Comparison of ENCODE assay signal across 17 cellular contexts in the genomic region with DNA sequence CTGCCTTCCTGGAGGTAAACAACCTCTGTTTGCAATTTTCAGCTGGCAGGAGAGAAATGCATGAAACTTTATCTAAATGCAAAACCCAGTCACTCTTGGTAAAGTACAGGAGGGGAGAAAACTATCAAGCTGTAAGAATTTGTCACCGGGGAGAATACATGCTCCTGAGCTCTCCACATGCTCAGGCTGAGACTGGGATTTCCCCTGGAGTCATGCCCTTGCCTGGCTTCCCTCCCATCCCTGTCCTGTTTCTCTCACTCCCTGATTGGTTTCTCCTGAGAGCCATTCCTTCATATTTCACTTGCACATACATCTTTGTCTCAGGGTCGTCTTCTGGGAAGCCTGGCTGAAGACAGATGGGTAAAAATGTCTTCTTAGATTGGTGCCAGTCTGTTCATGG. TPM values are rescaled to one million over a fixed set of nuclear protein-coding genes. Genes with fewer than 3 reads are reported as not detected.
DNase-seq lines count a peak whose midpoint lies in the region; ATAC-seq and TF ChIP-seq lines count a peak whose summit lies in the region.
"Had no signal": no experiment of that assay in that cellular context is flagged by ENCODE, and none has a peak within 500 bp of the region (broad histone marks: within the 10 kb centered on the region; RNA-seq: fewer than 3 reads in every experiment).

No MANE protein-coding gene starts in this region.

- peaks cover 15% of the 10 kb centered on the region for H3K4me1 Mint-ChIP-seq in GM23338
- H3K4me1 Mint-ChIP-seq: activated CD8-positive, alpha-beta memory T cell treated with anti-CD3 and anti-CD28 coated beads, Interleukin-2, amount 10 ng/mL, durations not matched to agents 7 days and 5 days had no signal

- H3K79me2 ChIP-seq in GM23338 (replicated peaks; ENCODE audit: insufficient read depth) = no peaks in the 10 kb centered on the region
- no peaks in the 10 kb centered on the region for H3K79me2 ChIP-seq in PC-9 (ENCODE audit: low read depth)

- POLR2A ChIA-PET in AG04449 (lab: Yijun Ruan, JAX) = no interaction called here
- POLR2A ChIA-PET in PC-9 (lab: Charles Lee; ENCODE audit: unreplicated experiment) = no interaction called here
- POLR2A ChIA-PET in GM10248 (lab: Yijun Ruan, JAX) = no interaction called here

- peaks cover 24% of the 10 kb centered on the region for H3K9me2 ChIP-seq in GM23338 (ENCODE audit: insufficient read depth)
- H3K9me2 ChIP-seq in PC-9 (ENCODE audit: insufficient read depth) = no peaks in the 10 kb centered on the region

- no peaks in the 10 kb centered on the region for H3K9me3 Mint-ChIP-seq in GM23338
- H3K9me3 Mint-ChIP-seq: stimulated activated naive CD8-positive, alpha-beta T cell treated with anti-CD3 and anti-CD28 coated beads, Interleukin-15, Interleukin-2, amounts not matched to agents 100 ng/mL and 50 ng/mL, for 24 hours had no signal

- 30 to 54% (median 43%) methylated on average over 2 of the region's 2 CpGs for WGBS in stomach, 5 donors

- DNase-seq in AG04449 (ENCODE audit: low read depth, low spot score) = peak; percentile 36
- DNase-seq in GM23338 (ENCODE audit: low spot score) = no peak
- DNase-seq in cerebellum (ENCODE audit: low spot score) = peak; percentile 19
- peak; percentile 65 for DNase-seq in kidney tubule cell (ENCODE audit: low spot score)
- DNase-seq in NCI-H1930 (lab: John Stamatoyannopoulos, UW) = no peak
- no peak for DNase-seq in PC-9
- no peak for DNase-seq in stomach
- no peak for DNase-seq in GM10248 (ENCODE audit: extremely low spot score)
- DNase-seq: activated CD8-positive, alpha-beta memory T cell treated with anti-CD3 and anti-CD28 coated beads, Interleukin-2, amount 10 ng/mL, durations not matched to agents 7 days and 5 days; Calu3; NCI-H1092 treated with DMSO at 0.1 percent for 48 hours; NCI-H2171; NK-92 treated with Interleukin-12 subunit alpha and Interleukin-12 subunit beta, amount 100 ng/mL, for 24 hours; SHP77 treated with DMSO at 0.1 percent for 48 hours; stimulated activated CD4-positive, alpha-beta T cell treated with anti-CD3 and anti-CD28 coated beads, Interleukin-15, amount 100 ng/mL, for 24 hours had no signal

- H3F3A ChIP-seq in GM23338 (replicated peaks; ENCODE audit: low read depth) = no peaks in the 10 kb centered on the region
- H3F3A ChIP-seq in PC-9 (ENCODE audit: insufficient read depth, low read depth) = peaks cover 11% of the 10 kb centered on the region; the same call in 1 of the 2 replicates

- no peak overlapping the region for H3K27ac Mint-ChIP-seq in GM23338
- H3K27ac Mint-ChIP-seq: activated CD8-positive, alpha-beta memory T cell treated with anti-CD3 and anti-CD28 coated beads, Interleukin-2, amount 10 ng/mL, durations not matched to agents 7 days and 5 days; stimulated activated naive CD8-positive, alpha-beta T cell treated with anti-CD3 and anti-CD28 coated beads, Interleukin-15, Interleukin-2, amounts not matched to agents 100 ng/mL and 50 ng/mL, for 24 hours had no signal

- TF ChIP-seq CTCF in AG04449 (IDR thresholded peaks at IDR 0.05; ENCODE audit: insufficient read depth, low read length, missing control alignments) (no peak), GM23338 (conservative IDR thresholded peaks at IDR 0.05; ENCODE audit: low read depth in 2 of 2) (no peak), PC-9 (conservative IDR thresholded peaks at IDR 0.05) (no peak), stomach (IDR thresholded peaks at IDR 0.05) (no peak), GM10248 (IDR thresholded peaks at IDR 0.05; ENCODE audit: control extremely low read depth, extremely low read depth, low read depth, missing control alignments) (no peak)

- no TSS peak for BruUV-seq in PC-9 (replicated peaks; lab: Mats Ljungman, UMichigan)

- intact Hi-C loops in PC-9 (cut with micrococcal nuclease; ENCODE audit: unreplicated experiment) = no loop called here
- intact Hi-C loops in stomach (cut with DNase I; ENCODE audit: low total_unique reads) = no loop called here

- ATAC-seq in GM23338 = no peak
- ATAC-seq: activated CD4-positive, CD25-positive, alpha-beta regulatory T cell treated with anti-CD3 and anti-CD28 coated beads, Interleukin-2, amount 50 U/mL, for 24 hours; activated CD8-positive, alpha-beta memory T cell treated with anti-CD3 and anti-CD28 coated beads, Interleukin-2, amount 10 ng/mL, durations not matched to agents 7 days and 5 days had no signal

- no peak for TF ChIP-seq EP300 in stomach (IDR thresholded peaks at IDR 0.05)

- H3K36me3 ChIP-seq in GM23338 (ENCODE audit: insufficient read depth) = no peaks in the 10 kb centered on the region; the same call in 1 of the 2 replicates
- no peaks in the 10 kb centered on the region for H3K36me3 ChIP-seq in PC-9 (ENCODE audit: low read depth)
- H3K36me3 ChIP-seq in stomach = no peaks in the 10 kb centered on the region

- H3K4me3 Mint-ChIP-seq in GM23338 = no peak overlapping the region
- H3K4me3 Mint-ChIP-seq: activated CD8-positive, alpha-beta memory T cell treated with anti-CD3 and anti-CD28 coated beads, Interleukin-2, amount 10 ng/mL, durations not matched to agents 7 days and 5 days; stimulated activated naive CD8-positive, alpha-beta T cell treated with anti-CD3 and anti-CD28 coated beads, Interleukin-15, Interleukin-2, amounts not matched to agents 100 ng/mL and 50 ng/mL, for 24 hours had no signal

- TF ChIP-seq POLR2A in stomach (IDR thresholded peaks at IDR 0.05) = no peak

- peaks cover 5% of the 10 kb centered on the region for H3K27me3 Mint-ChIP-seq in GM23338 (ENCODE audit: insufficient read depth, low read depth, poor library complexity)

- H3K4me2 ChIP-seq in GM23338 (no peak overlapping the region), PC-9 (no peak overlapping the region)

- H3K4me1 ChIP-seq in GM23338 (ENCODE audit: insufficient read depth) (peaks cover 11% of the 10 kb centered on the region), PC-9 (replicated peaks; ENCODE audit: insufficient read depth) (peaks cover 23% of the 10 kb centered on the region), stomach (peaks cover 0 to 12% (median 0%) of the 10 kb centered on the region in 4 donors)

- CTCF ChIA-PET in AG04449 (lab: Yijun Ruan, JAX) = interaction anchor here (1.1 kb wide), 1 partner anchor 450 kb away, joined by 3 read pairs; no protein-coding TSS in a partner anchor
- CTCF ChIA-PET in PC-9 (lab: Charles Lee) = no interaction called here
- CTCF ChIA-PET in GM10248 (lab: Yijun Ruan, JAX) = interaction anchor here (1.9 kb wide), 1 partner anchor 11 kb away, joined by 7 read pairs; no protein-coding TSS in a partner anchor

- H3K27ac ChIP-seq in GM23338 (ENCODE audit: low read depth) = no peak overlapping the region
- no peak overlapping the region for H3K27ac ChIP-seq in PC-9
- no peak overlapping the region for H3K27ac ChIP-seq in stomach

- H3K9me3 ChIP-seq in PC-9 (ENCODE audit: insufficient read depth, low read depth) (no peaks in the 10 kb centered on the region), stomach (no peaks in the 10 kb centered on the region)

- H4K20me1 ChIP-seq in GM23338 (replicated peaks; ENCODE audit: insufficient read depth) (no peaks in the 10 kb centered on the region), PC-9 (ENCODE audit: insufficient read depth) (no peaks in the 10 kb centered on the region)

- H3K36me3 Mint-ChIP-seq in GM23338 (ENCODE audit: low read depth) = no peaks in the 10 kb centered on the region; the same call in 1 of the 3 replicates
- H3K36me3 Mint-ChIP-seq: activated CD8-positive, alpha-beta memory T cell treated with anti-CD3 and anti-CD28 coated beads, Interleukin-2, amount 10 ng/mL, durations not matched to agents 7 days and 5 days had no signal

- H3K4me3 ChIP-seq in AG04449 (ENCODE audit: low read depth, low read length) (no peak overlapping the region), GM23338 (no peak overlapping the region), PC-9 (no peak overlapping the region), stomach (no peak overlapping the region)

- H3K27me3 ChIP-seq in GM23338 (ENCODE audit: insufficient read depth) (no peaks in the 10 kb centered on the region), PC-9 (ENCODE audit: insufficient read depth, low read depth) (no peaks in the 10 kb centered on the region), stomach (no peaks in the 10 kb centered on the region)

- peak overlapping the region; percentile 76; the same call in 1 of the 2 replicates for H2AFZ ChIP-seq in GM23338
- no peak overlapping the region for H2AFZ ChIP-seq in PC-9

TF ChIP-seq in GM23338, 12 proteins besides CTCF, POLR2A, EP300 and RAD21 (continues in another document):
- TF ChIP-seq EZH2phosphoT487 (IDR thresholded peaks at IDR 0.05; ENCODE audit: unreplicated experiment) (no peak), JUNB (IDR thresholded peaks at IDR 0.05; ENCODE audit: unreplicated experiment) (no peak), ZNF114 (CRISPR knock-in tag; IDR thresholded peaks at IDR 0.05) (no peak), NANOG (IDR thresholded peaks at IDR 0.05; ENCODE audit: borderline replicate concordance) (no peak)
- TF ChIP-seq, protein P1, sequence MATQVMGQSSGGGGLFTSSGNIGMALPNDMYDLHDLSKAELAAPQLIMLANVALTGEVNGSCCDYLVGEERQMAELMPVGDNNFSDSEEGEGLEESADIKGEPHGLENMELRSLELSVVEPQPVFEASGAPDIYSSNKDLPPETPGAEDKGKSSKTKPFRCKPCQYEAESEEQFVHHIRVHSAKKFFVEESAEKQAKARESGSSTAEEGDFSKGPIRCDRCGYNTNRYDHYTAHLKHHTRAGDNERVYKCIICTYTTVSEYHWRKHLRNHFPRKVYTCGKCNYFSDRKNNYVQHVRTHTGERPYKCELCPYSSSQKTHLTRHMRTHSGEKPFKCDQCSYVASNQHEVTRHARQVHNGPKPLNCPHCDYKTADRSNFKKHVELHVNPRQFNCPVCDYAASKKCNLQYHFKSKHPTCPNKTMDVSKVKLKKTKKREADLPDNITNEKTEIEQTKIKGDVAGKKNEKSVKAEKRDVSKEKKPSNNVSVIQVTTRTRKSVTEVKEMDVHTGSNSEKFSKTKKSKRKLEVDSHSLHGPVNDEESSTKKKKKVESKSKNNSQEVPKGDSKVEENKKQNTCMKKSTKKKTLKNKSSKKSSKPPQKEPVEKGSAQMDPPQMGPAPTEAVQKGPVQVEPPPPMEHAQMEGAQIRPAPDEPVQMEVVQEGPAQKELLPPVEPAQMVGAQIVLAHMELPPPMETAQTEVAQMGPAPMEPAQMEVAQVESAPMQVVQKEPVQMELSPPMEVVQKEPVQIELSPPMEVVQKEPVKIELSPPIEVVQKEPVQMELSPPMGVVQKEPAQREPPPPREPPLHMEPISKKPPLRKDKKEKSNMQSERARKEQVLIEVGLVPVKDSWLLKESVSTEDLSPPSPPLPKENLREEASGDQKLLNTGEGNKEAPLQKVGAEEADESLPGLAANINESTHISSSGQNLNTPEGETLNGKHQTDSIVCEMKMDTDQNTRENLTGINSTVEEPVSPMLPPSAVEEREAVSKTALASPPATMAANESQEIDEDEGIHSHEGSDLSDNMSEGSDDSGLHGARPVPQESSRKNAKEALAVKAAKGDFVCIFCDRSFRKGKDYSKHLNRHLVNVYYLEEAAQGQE (IDR thresholded peaks at IDR 0.05; ENCODE audit: unreplicated experiment) = no peak

RNA-seq across cellular contexts. Expression of a gene that starts 52.9 kb away (rescaled TPM):
- total RNA-seq in GM23338 (2014; rRNA removed; shearing (Covaris generic)) = 118 and 146 TPM in 2 replicates
- polyA plus RNA-seq in GM23338 (2016; fragmentation: Nextera tagmentation; extraction: Ambion mirVana) = 154 and 263 TPM in 2 replicates
- 29.0 TPM for total RNA-seq in cerebellum
- total RNA-seq in PC-9 (2021) = 189 and 199 TPM in 2 replicates
- total RNA-seq in stomach = 100 to 1,000 TPM in 2 of 5 donors, 10 to 100 TPM in 3; 36.8 to 245 (median 99.3) TPM
- polyA plus RNA-seq in stomach = 100 to 1,000 TPM in 1 of 3 donors, 10 to 100 TPM in 2; 41.3 to 116 (median 59.1) TPM

Comparison
In these comparisons a context has a peak if more than half of its experiments do, and no peak if none do; other contexts are left out.
1. DNase-seq: peak in AG04449 (single experiment), cerebellum (single experiment) and kidney tubule cell (single experiment); none in GM23338 (single experiment), NCI-H1930 (0 of 2), PC-9 (0 of 2), stomach (single experiment) and GM10248 (single experiment).